ENCODE assay signal across 8 cellular contexts in genomic region chr3:49673715-49674490, GRCh38. TPM values are rescaled to one million over a fixed set of nuclear protein-coding genes. Genes with fewer than 3 reads are reported as not detected.
DNase-seq lines count a peak whose midpoint lies in the region; ATAC-seq, FAIRE-seq and TF ChIP-seq lines count a peak whose summit lies in the region.

TSS of gene APEH (plus strand) at chr3:49674351. CDS start at chr3:49674402, 51 bp downstream.

- H3K27me3 Mint-ChIP-seq in activated CD4-positive, alpha-beta T cell treated with anti-CD3 and anti-CD28 coated beads for 36 hours, result no peaks in the 10 kb centered on the region

- FAIRE-seq in GM19239 (lab: Jason Lieb, UNC), result peak; percentile 98

- H3K36me3 ChIP-seq in ACC112 (ENCODE audit: insufficient read depth, low read length), result no peaks in the 10 kb centered on the region

- no peaks in the 10 kb centered on the region for H3K9me3 Mint-ChIP-seq in activated CD4-positive, alpha-beta T cell treated with anti-CD3 and anti-CD28 coated beads for 36 hours (ENCODE audit: low read depth)

- peaks cover 14% of the 10 kb centered on the region for H3K79me2 ChIP-seq in ACC112 (ENCODE audit: control insufficient read depth, insufficient read depth, low read length, unreplicated experiment)

- peaks cover 15% of the 10 kb centered on the region for H3K36me3 Mint-ChIP-seq in activated CD4-positive, alpha-beta T cell treated with anti-CD3 and anti-CD28 coated beads for 36 hours (ENCODE audit: low read depth)

- intact Hi-C loops in activated CD4-positive, alpha-beta T cell treated with anti-CD3 and anti-CD28 coated beads for 36 hours (cut with DNase I, micrococcal nuclease), result loop anchor here (1.0 to 5.0 kb wide), 26 partner anchors 15 to 775 kb away; partner anchors contain the start of genes MST1 (in 2 of the 2), RNF123 (in 2 of the 2), AMIGO3 (in 1 of the 2) and ARIH2 (in 1 of the 2)
- intact Hi-C loops in dorsolateral prefrontal cortex (cut with DNase I), result no loop called here

- POLR2A ChIA-PET in activated CD4-positive, alpha-beta T cell treated with anti-CD3 and anti-CD28 coated beads for 36 hours (lab: Charles Lee), result interaction anchor here (1.3 kb wide), 1 partner anchor 134 kb away, joined by 14 read pairs; no protein-coding TSS in a partner anchor

- peak within 1 kb of the TSS; percentile 94 for H3K27ac Mint-ChIP-seq in activated CD4-positive, alpha-beta T cell treated with anti-CD3 and anti-CD28 coated beads for 36 hours

- peak within 1 kb of the TSS; percentile 34 for H2AFZ ChIP-seq in ACC112 (ENCODE audit: low read length, unreplicated experiment)

- CTCF ChIA-PET in activated CD4-positive, alpha-beta T cell treated with anti-CD3 and anti-CD28 coated beads for 36 hours (lab: Charles Lee), result interaction anchor here (0.6 to 3.3 kb wide), 2 partner anchors 134 to 503 kb away, joined by 5 to 122 read pairs; no protein-coding TSS in a partner anchor

- H3K27me3 ChIP-seq in ACC112 (ENCODE audit: insufficient read depth, low read length) (no peaks in the 10 kb centered on the region), dorsolateral prefrontal cortex (no peaks in the 10 kb centered on the region)

- DNase-seq in GM19239 (ENCODE audit: insufficient read length, low spot score), result peak; percentile 96
- peak; percentile 99 for DNase-seq in activated CD4-positive, alpha-beta T cell treated with anti-CD3 and anti-CD28 coated beads for 36 hours
- peak; percentile 80 to 97 (median 92) for DNase-seq in dorsolateral prefrontal cortex
- DNase-seq in lung microvascular endothelial cell (ENCODE audit: low read depth in 2 of 2), result peak; percentile 94 to 97
- DNase-seq in stimulated activated CD8-positive, alpha-beta memory T cell treated with anti-CD3 and anti-CD28 coated beads, Interleukin-12 subunit alpha, Interleukin-12 subunit beta, amount 100 ng/mL, for 24 hours (ENCODE audit: extremely low read depth), result peak; percentile 96
- no peak for DNase-seq in NCI-H82 treated with DMSO at 0.1 percent for 48 hours (lab: John Stamatoyannopoulos, UW; ENCODE audit: unreplicated experiment)

- peak in 26 of 56 donors; percentile 6 to 55 (median 28) for TF ChIP-seq CTCF in dorsolateral prefrontal cortex (IDR thresholded peaks at IDR 0.05 in 54 of 56, conservative IDR thresholded peaks at IDR 0.05 in 2 of 56; ENCODE audit: low read depth in 1 of 56, partially characterized antibody in 56 of 56)

- H3K4me3 ChIP-seq in ACC112 (ENCODE audit: low read depth, low read length), result peak within 1 kb of the TSS; percentile 88
- peak within 1 kb of the TSS; percentile 68 to 100 (median 97) for H3K4me3 ChIP-seq in dorsolateral prefrontal cortex

- peaks cover 29% of the 10 kb centered on the region for H3K4me1 Mint-ChIP-seq in activated CD4-positive, alpha-beta T cell treated with anti-CD3 and anti-CD28 coated beads for 36 hours

- H3K27ac ChIP-seq in ACC112 (ENCODE audit: low read depth, low read length) (peak within 1 kb of the TSS; percentile 87), dorsolateral prefrontal cortex (peak within 1 kb of the TSS in 57 of 59 donors; percentile 31 to 95 (median 87))

- H3K4me1 ChIP-seq in ACC112 (ENCODE audit: control insufficient read depth, insufficient read depth, low read length, unreplicated experiment), result peaks cover 10% of the 10 kb centered on the region

- ATAC-seq in HG03460 (IDR thresholded peaks at IDR 0.05; ENCODE audit: unreplicated experiment), result peak; percentile 80
- peak; percentile 91 for ATAC-seq in activated CD4-positive, alpha-beta T cell treated with anti-CD3 and anti-CD28 coated beads for 36 hours

- peak within 1 kb of the TSS; percentile 88 for H3K4me3 Mint-ChIP-seq in activated CD4-positive, alpha-beta T cell treated with anti-CD3 and anti-CD28 coated beads for 36 hours

RNA-seq across cellular contexts. Expression of gene APEH, which starts in this region (rescaled TPM):
- 100 to 1,000 TPM; 110 to 137 TPM for total RNA-seq in activated CD4-positive, alpha-beta T cell treated with anti-CD3 and anti-CD28 coated beads for 36 hours
- total RNA-seq in dorsolateral prefrontal cortex (100 to 1,000 TPM in 17 of 120 experiments, 10 to 100 TPM in 103; 53.0 to 121 (median 85.4) TPM), lung microvascular endothelial cell (88.3 and 92.1 TPM in 2 replicates)

Comparison
In these comparisons a context has a peak if more than half of its experiments do, and no peak if none do; other contexts are left out.
1. intact Hi-C loops: an anchor here in activated CD4-positive, alpha-beta T cell treated with anti-CD3 and anti-CD28 coated beads for 36 hours (1.0 to 5.0 kb wide); none called in dorsolateral prefrontal cortex.